In the genomic region with DNA sequence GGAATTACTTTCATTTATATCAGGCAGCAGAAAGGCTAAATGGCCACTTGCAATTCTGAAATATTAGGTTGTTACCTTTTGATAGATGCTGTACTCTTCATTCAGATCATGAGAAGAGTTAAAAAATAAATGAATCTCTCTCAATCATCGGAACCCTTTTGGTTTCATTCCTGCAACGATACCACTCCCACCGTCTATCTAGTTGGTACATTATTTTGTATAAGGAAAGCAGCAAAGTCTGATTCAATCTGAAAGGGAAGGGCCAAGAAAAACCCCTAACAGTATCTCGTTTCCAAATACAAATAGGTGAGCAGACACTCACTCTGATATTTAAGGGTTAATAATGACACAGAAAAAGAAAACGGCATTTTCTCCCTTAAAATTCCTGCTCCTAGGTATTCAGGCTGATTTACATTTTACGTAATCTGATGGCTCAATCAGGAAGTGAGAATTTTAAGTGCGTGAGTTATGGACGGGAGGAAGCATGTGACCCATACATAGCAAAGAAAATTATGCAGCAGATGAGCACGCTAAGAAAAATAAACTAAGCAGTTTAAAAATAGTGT, we compare ENCODE assay signal across 8 cellular contexts.
DNase-seq lines count a peak whose midpoint lies in the region; ATAC-seq, FAIRE-seq and TF ChIP-seq lines count a peak whose summit lies in the region.

No MANE protein-coding gene starts in this region.

- H3K36me3 Mint-ChIP-seq in activated CD8-positive, alpha-beta T cell treated with anti-CD3 and anti-CD28 coated beads for 36 hours (ENCODE audit: low read depth): peaks cover 88% of the 10 kb centered on the region

- H3K27ac ChIP-seq in ACC112 (ENCODE audit: low read depth, low read length) (peak overlapping the region; percentile 97), small intestine (ENCODE audit: low read depth in 1 of 2, low read length in 1 of 2) (peak overlapping the region; percentile 68 to 74)

- ATAC-seq in HG02938 (IDR thresholded peaks at IDR 0.05; ENCODE audit: unreplicated experiment) (peak; percentile 45), GM21737 (IDR thresholded peaks at IDR 0.05; ENCODE audit: unreplicated experiment) (no peak)
- ATAC-seq in activated CD8-positive, alpha-beta T cell treated with anti-CD3 and anti-CD28 coated beads for 36 hours: peak; percentile 23

- POLR2A ChIA-PET in activated CD8-positive, alpha-beta T cell treated with anti-CD3 and anti-CD28 coated beads for 36 hours (lab: Charles Lee): interaction anchor here (1.2 to 11.4 kb wide), 3 partner anchors 8 to 36 kb away, joined by 4 to 322 read pairs (median 12); no protein-coding TSS in a partner anchor

- H3K27me3 ChIP-seq in ACC112 (ENCODE audit: insufficient read depth, low read length) (no peaks in the 10 kb centered on the region), small intestine (ENCODE audit: control insufficient read depth in 2 of 2, insufficient read depth in 2 of 2, low read length in 2 of 2) (no peaks in the 10 kb centered on the region)

- H3K79me2 ChIP-seq in ACC112 (ENCODE audit: control insufficient read depth, insufficient read depth, low read length, unreplicated experiment): peaks cover 98% of the 10 kb centered on the region

- no peak for DNase-seq in activated CD8-positive, alpha-beta T cell treated with anti-CD3 and anti-CD28 coated beads for 36 hours
- DNase-seq in glomerular visceral epithelial cell (ENCODE audit: extremely low spot score) (peak; percentile 38), small intestine (peak; percentile 80), cerebellar nuclear complex (lab: John Stamatoyannopoulos, UW) (no peak), NAMALWA (ENCODE audit: low spot score) (no peak)

- H3K9me3 ChIP-seq in small intestine (ENCODE audit: control insufficient read depth, low read depth): no peaks in the 10 kb centered on the region

- no peak overlapping the region for H2AFZ ChIP-seq in ACC112 (ENCODE audit: low read length, unreplicated experiment)

- no peak for FAIRE-seq in small intestine (lab: Jason Lieb, UNC)

- H3K4me1 ChIP-seq in ACC112 (ENCODE audit: control insufficient read depth, insufficient read depth, low read length, unreplicated experiment) (peaks cover 83% of the 10 kb centered on the region), small intestine (ENCODE audit: control insufficient read depth in 2 of 2, insufficient read depth in 1 of 2, low read depth in 1 of 2, low read length in 1 of 2) (peaks cover 0 to 10% of the 10 kb centered on the region in 2 donors)

- peak overlapping the region; percentile 75 for H3K4me3 ChIP-seq in ACC112 (ENCODE audit: low read depth, low read length)
- H3K4me3 ChIP-seq in small intestine (ENCODE audit: low read depth in 1 of 2, low read length in 2 of 2): peak overlapping the region; percentile 27 to 42

- no peaks in the 10 kb centered on the region for H3K27me3 Mint-ChIP-seq in activated CD8-positive, alpha-beta T cell treated with anti-CD3 and anti-CD28 coated beads for 36 hours

- H3K4me1 Mint-ChIP-seq in activated CD8-positive, alpha-beta T cell treated with anti-CD3 and anti-CD28 coated beads for 36 hours (ENCODE audit: low read depth): peaks cover 90% of the 10 kb centered on the region

- H3K4me3 Mint-ChIP-seq in activated CD8-positive, alpha-beta T cell treated with anti-CD3 and anti-CD28 coated beads for 36 hours: peak overlapping the region; percentile 73

- no peaks in the 10 kb centered on the region for H3K9me3 Mint-ChIP-seq in activated CD8-positive, alpha-beta T cell treated with anti-CD3 and anti-CD28 coated beads for 36 hours

- CTCF ChIA-PET in activated CD8-positive, alpha-beta T cell treated with anti-CD3 and anti-CD28 coated beads for 36 hours (lab: Charles Lee): interaction anchor here (1.6 to 1.7 kb wide), 2 partner anchors 39 to 97 kb away, joined by 5 to 9 read pairs; no protein-coding TSS in a partner anchor

- H3K36me3 ChIP-seq in ACC112 (ENCODE audit: insufficient read depth, low read length) (peaks cover 27% of the 10 kb centered on the region), small intestine (ENCODE audit: control insufficient read depth in 2 of 2, insufficient read depth in 2 of 2, low read length in 2 of 2) (no peaks in the 10 kb centered on the region)

- intact Hi-C loops in activated CD8-positive, alpha-beta T cell treated with anti-CD3 and anti-CD28 coated beads for 36 hours (cut with micrococcal nuclease): no loop called here

- WGBS in small intestine, 3 donors: 1 to 15% (median 3%) methylated on average over 9 of the region's 9 CpGs

- TF ChIP-seq CTCF in activated CD8-positive, alpha-beta T cell treated with anti-CD3 and anti-CD28 coated beads for 36 hours (IDR thresholded peaks at IDR 0.05): no peak

- H3K27ac Mint-ChIP-seq in activated CD8-positive, alpha-beta T cell treated with anti-CD3 and anti-CD28 coated beads for 36 hours: peak overlapping the region; percentile 86

Comparison
In these comparisons a context has a peak if more than half of its experiments do, and no peak if none do; other contexts are left out.
1. DNase-seq: peak in glomerular visceral epithelial cell (single experiment) and small intestine (single experiment); none in activated CD8-positive, alpha-beta T cell treated with anti-CD3 and anti-CD28 coated beads for 36 hours (single experiment), cerebellar nuclear complex (0 of 2) and NAMALWA (single experiment).